Comparison of ENCODE assay signal across 13 cellular contexts in the genomic region with DNA sequence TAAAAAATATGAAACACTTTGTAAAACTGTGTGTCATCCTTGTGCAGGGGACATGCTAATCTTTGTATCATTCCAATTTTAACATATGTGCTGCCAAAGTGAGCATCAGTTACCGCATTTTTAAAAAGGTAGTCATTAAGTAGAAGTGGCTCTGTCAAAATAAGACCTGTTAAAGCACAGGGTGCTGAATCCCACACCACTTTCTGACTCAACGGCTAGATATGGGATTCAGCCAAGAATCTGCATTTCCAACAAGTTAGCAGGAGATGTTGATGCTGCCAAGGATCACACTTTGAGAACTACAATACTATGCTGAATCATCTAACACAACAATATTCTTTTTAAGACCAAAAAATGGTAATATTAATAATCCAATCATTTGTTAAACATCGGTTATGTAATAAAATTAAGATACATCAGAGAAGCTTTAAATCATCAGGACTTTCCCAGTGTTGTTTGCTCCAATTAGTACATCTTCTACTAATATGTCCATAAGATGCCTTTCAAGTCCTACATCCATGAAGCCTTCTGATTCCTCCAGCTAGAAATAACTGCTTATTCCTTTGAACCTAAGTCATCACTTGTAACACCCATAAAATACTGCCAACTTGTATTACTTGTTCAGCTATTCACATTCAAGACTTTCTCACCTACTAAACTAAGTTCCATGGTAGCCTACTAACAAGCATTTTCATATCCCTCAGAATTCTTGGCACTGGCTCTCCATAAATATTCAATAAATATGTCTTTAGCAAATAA.
DNase-seq lines count a peak whose midpoint lies in the region; ATAC-seq and TF ChIP-seq lines count a peak whose summit lies in the region.
"Had no signal": no experiment of that assay in that cellular context is flagged by ENCODE, and none has a peak within 500 bp of the region (broad histone marks: within the 10 kb centered on the region; RNA-seq: fewer than 3 reads in every experiment).

No MANE protein-coding gene starts in this region.

- in situ Hi-C loops in transverse colon (cut with MboI; ENCODE audit: low pct_ligation_motif_present in 1 of 4, low pct_unique_long_range_greater_than_20kb in 1 of 4, low sequenced_read_pairs in 3 of 4) = no loop called here

- no peak for TF ChIP-seq EP300 in transverse colon (IDR thresholded peaks at IDR 0.05; ENCODE audit: low read depth)

- no peaks in the 10 kb centered on the region for H3K27me3 ChIP-seq in breast epithelium
- H3K27me3 ChIP-seq in transverse colon = no peaks in the 10 kb centered on the region

- H3K4me3 ChIP-seq in breast epithelium (no peak overlapping the region), cardiac fibroblast (replicated peaks in 1 of 2; ENCODE audit: low read depth in 2 of 2, low read length in 2 of 2) (no peak overlapping the region), transverse colon (no peak overlapping the region)
- H3K4me3 ChIP-seq: K562 had no signal

- peak; percentile 88 for DNase-seq in MCF 10A (ENCODE audit: unreplicated experiment)
- no peak for DNase-seq in breast epithelium (ENCODE audit: low spot score in 2 of 2)
- DNase-seq in cardiac fibroblast (ENCODE audit: low read depth in 2 of 2) = peak; percentile 91 to 95
- peak; percentile 95 for DNase-seq in iris pigment epithelial cell (ENCODE audit: low read depth)
- no peak for DNase-seq in transverse colon
- DNase-seq in NCI-H2081 treated with DMSO at 0.1 percent for 48 hours (lab: John Stamatoyannopoulos, UW) = no peak
- no peak for DNase-seq in MV-4-11 (lab: John Stamatoyannopoulos, UW)
- DNase-seq: 8988T, cortex of kidney, DMS79 treated with DMSO at 0.1 percent for 48 hours had no signal

- H3K9me3 ChIP-seq in breast epithelium (no peaks in the 10 kb centered on the region), transverse colon (no peaks in the 10 kb centered on the region)

- no peaks in the 10 kb centered on the region for H3K9me3 Mint-ChIP-seq in MCF 10A (ENCODE audit: unreplicated experiment)

- no peak for ATAC-seq in GM18907 (IDR thresholded peaks at IDR 0.05; ENCODE audit: unreplicated experiment)
- ATAC-seq: activated CD4-positive, CD25-positive, alpha-beta regulatory T cell treated with anti-CD3 and anti-CD28 coated beads, Interleukin-2, amount 50 U/mL, for 24 hours; K562 had no signal

- H3K36me3 Mint-ChIP-seq in MCF 10A (ENCODE audit: insufficient read depth, unreplicated experiment) = peaks cover 31% of the 10 kb centered on the region

- CTCF ChIA-PET in MCF 10A (lab: Yijun Ruan, JAX) = interaction anchor here (0.6 to 1.2 kb wide), 2 partner anchors 12 to 1045 kb away, joined by 3 to 5 read pairs; no protein-coding TSS in a partner anchor

- peaks cover 39% of the 10 kb centered on the region for H3K4me1 Mint-ChIP-seq in MCF 10A (ENCODE audit: insufficient read depth, unreplicated experiment)

- H3K27ac ChIP-seq in breast epithelium (no peak overlapping the region), transverse colon (peak overlapping the region; percentile 20 to 61 (median 52))

- intact Hi-C loops in MCF 10A (cut with micrococcal nuclease) = loop anchor here (2.0 kb wide), 1 partner anchor 69 kb away; no protein-coding TSS in a partner anchor
- intact Hi-C loops in breast epithelium (cut with DNase I; ENCODE audit: low total_unique reads) = no loop called here
- intact Hi-C loops in transverse colon (cut with DNase I; ENCODE audit: low total_unique reads) = no loop called here

- H3K4me3 Mint-ChIP-seq in MCF 10A (ENCODE audit: unreplicated experiment) = no peak overlapping the region

- peak overlapping the region; percentile 35 for H3K27ac Mint-ChIP-seq in MCF 10A (ENCODE audit: low read depth, unreplicated experiment)

- TF ChIP-seq CTCF in MCF 10A (IDR thresholded peaks at IDR 0.05; ENCODE audit: unreplicated experiment) (no peak), breast epithelium (IDR thresholded peaks at IDR 0.05) (no peak), cardiac fibroblast (IDR thresholded peaks at IDR 0.05; ENCODE audit: low read depth, low read length) (no peak), transverse colon (IDR thresholded peaks at IDR 0.05) (no peak)

- H3K36me3 ChIP-seq in breast epithelium (no peaks in the 10 kb centered on the region), transverse colon (no peaks in the 10 kb centered on the region)

- BruUV-seq in MCF 10A (replicated peaks; lab: Mats Ljungman, UMichigan) = no TSS peak

- TF ChIP-seq POLR2A in breast epithelium (IDR thresholded peaks at IDR 0.05) (no peak), transverse colon (IDR thresholded peaks at IDR 0.05) (no peak)

- H3K4me1 ChIP-seq in breast epithelium (no peaks in the 10 kb centered on the region), transverse colon (peaks cover 26 to 75% (median 45%) of the 10 kb centered on the region in 4 donors)

- H3K27me3 Mint-ChIP-seq in MCF 10A (ENCODE audit: insufficient read depth, unreplicated experiment) = no peaks in the 10 kb centered on the region

- POLR2A ChIA-PET in MCF 10A (lab: Yijun Ruan, JAX) = interaction anchor here (0.5 to 2.1 kb wide), 13 partner anchors 14 to 101 kb away, joined by 3 to 7 read pairs (median 3); no protein-coding TSS in a partner anchor

- WGBS in transverse colon (ENCODE audit: low coverage in 1 of 2), 2 donors = 64 to 67% methylated on average over 2 to 3 of the region's 3 CpGs

Comparison
In these comparisons a context has a peak if more than half of its experiments do, and no peak if none do; other contexts are left out.
1. DNase-seq: peak in MCF 10A (single experiment), cardiac fibroblast (2 of 2) and iris pigment epithelial cell (single experiment); none in breast epithelium (0 of 2), transverse colon (single experiment), NCI-H2081 treated with DMSO at 0.1 percent for 48 hours (single experiment) and MV-4-11 (single experiment).
2. H3K27ac ChIP-seq: peak in transverse colon (4 of 4); none in breast epithelium (0 of 2).